19 cellular contexts compared by ENCODE assay signal in genomic region chr5:93611510-93611899, GRCh38. TPM values are rescaled to one million over a fixed set of nuclear protein-coding genes. Genes with fewer than 3 reads are reported as not detected.
DNase-seq lines count a peak whose midpoint lies in the region; FAIRE-seq and TF ChIP-seq lines count a peak whose summit lies in the region.
"Had no signal": no experiment of that assay in that cellular context is flagged by ENCODE, and none has a peak within 500 bp of the region (broad histone marks: within the 10 kb centered on the region; RNA-seq: fewer than 3 reads in every experiment).

No MANE protein-coding gene starts in this region.

- DNase-seq in Caco-2 (no peak), H1 (ENCODE audit: low read depth in 1 of 2, low spot score in 2 of 2) (no peak), prostate gland (ENCODE audit: low spot score) (no peak), GM19240 (ENCODE audit: insufficient read length, low spot score) (no peak), urothelium cell line (ENCODE audit: low spot score) (no peak)
- DNase-seq in activated T-cell treated with anti-CD3 and anti-CD28 coated beads, Interleukin-2, amount 50 U/mL, for 1 hour, result no peak
- DNase-seq: activated naive CD4-positive, alpha-beta T cell treated with Interleukin-2 at 50 U/mL for 16 hours; foreskin melanocyte; left colon; NCI-H2227 treated with DMSO at 0.1 percent for 48 hours; stimulated activated CD4-positive, alpha-beta T cell treated with anti-CD3 and anti-CD28 coated beads, Interleukin-4, amount 100 ng/mL, for 4 hours; uterus had no signal

- H3K4me3 ChIP-seq in Caco-2 (ENCODE audit: low read depth, low read length), result no peak overlapping the region
- no peak overlapping the region for H3K4me3 ChIP-seq in OCI-LY1 (ENCODE audit: low read depth, low read length, poor library complexity, severe bottlenecking)
- H3K4me3 ChIP-seq in H1 (ENCODE audit: extremely low read depth in 1 of 4, insufficient read depth in 2 of 4, low read depth in 3 of 4, low read length in 4 of 4), result peak overlapping the region in 1 of 4 experiments; percentile 47; a peak in 2 of 8 replicates
- H3K4me3 ChIP-seq in neural cell (ENCODE audit: low read length), result no peak overlapping the region
- H3K4me3 ChIP-seq in prostate gland, result no peak overlapping the region
- H3K4me3 ChIP-seq: uterus had no signal

- H3K27ac ChIP-seq in OCI-LY1 (ENCODE audit: low read depth, low read length, poor library complexity, severe bottlenecking) (no peak overlapping the region), H1 (ENCODE audit: low read depth, low read length) (no peak overlapping the region), neural cell (ENCODE audit: low read length) (no peak overlapping the region), prostate gland (no peak overlapping the region)
- H3K27ac ChIP-seq: ascending aorta, parathyroid adenoma, RWPE1, uterus had no signal

- H3F3A ChIP-seq in OCI-LY1 (ENCODE audit: insufficient read depth, low read length) (no peaks in the 10 kb centered on the region), neural cell (ENCODE audit: insufficient read depth, low read length, poor library complexity, severe bottlenecking) (no peaks in the 10 kb centered on the region)

- no TSS peak for BruUV-seq in Caco-2 (replicated peaks; lab: Mats Ljungman, UMichigan)

- H3K4me1 ChIP-seq in Caco-2 (no peaks in the 10 kb centered on the region), OCI-LY1 (ENCODE audit: insufficient read depth, low read length, severe bottlenecking) (no peaks in the 10 kb centered on the region), H1 (replicated peaks in 1 of 4; ENCODE audit: control insufficient read depth in 3 of 4, insufficient read depth in 4 of 4, low read length in 3 of 4) (peaks cover 5 to 13% (median 10%) of the 10 kb centered on the region in 4 experiments; a peak in 6 of 7 replicates), prostate gland (replicated peaks) (no peaks in the 10 kb centered on the region)
- H3K4me1 ChIP-seq: parathyroid adenoma had no signal

- H3K18ac ChIP-seq in H1 (ENCODE audit: extremely low read depth, low read length), result no peak overlapping the region

- no peak overlapping the region for H3K9ac ChIP-seq in OCI-LY1 (ENCODE audit: low read length)
- H3K9ac ChIP-seq in H1 (replicated peaks in 1 of 4; ENCODE audit: extremely low read depth in 1 of 4, low read depth in 3 of 4, low read length in 3 of 4), result no peak overlapping the region
- H3K9ac ChIP-seq in neural cell (ENCODE audit: low read length), result no peak overlapping the region
- H3K9ac ChIP-seq: parathyroid adenoma had no signal

- H2BK15ac ChIP-seq in H1 (ENCODE audit: low read length), result no peak overlapping the region

- peak overlapping the region; percentile 58 for H3K4me3 Mint-ChIP-seq in Caco-2 (ENCODE audit: unreplicated experiment)

- peaks cover 8% of the 10 kb centered on the region for H3K4me1 Mint-ChIP-seq in Caco-2 (ENCODE audit: low read depth, unreplicated experiment)

- WGBS in H1 (ENCODE audit: extremely low coverage in 1 of 2, insufficient coverage in 1 of 2, insufficient read length in 1 of 2, insufficient replicate concordance in 2 of 2, low coverage in 1 of 2, low lambda C conversion rate in 2 of 2, missing lambda C conversion rate in 1 of 2), 2 experiments, result 6% methylated on average over 7 of the region's 7 CpGs; no CpG with 5 or more reads in 1 of the 2 experiments
- 13% methylated on average over 7 of the region's 7 CpGs for WGBS in prostate gland

- H2BK12ac ChIP-seq in H1 (ENCODE audit: low read depth, low read length), result no peak overlapping the region

- 0 out of 2 replicates have a peak overlapping the region, but pooled peaks have one; percentile 43 for H3K4me2 ChIP-seq in OCI-LY1 (ENCODE audit: low read length)
- H3K4me2 ChIP-seq in H1 (ENCODE audit: insufficient read depth in 1 of 2, low read depth in 2 of 2, low read length in 2 of 2), result peak overlapping the region; percentile 63 to 66
- H3K4me2 ChIP-seq in neural cell (ENCODE audit: low read length), result no peak overlapping the region

- no peak overlapping the region for H3K4ac ChIP-seq in H1 (replicated peaks; ENCODE audit: insufficient read length, low read depth, low read length)

- no peak overlapping the region for H2BK5ac ChIP-seq in H1 (ENCODE audit: low read depth, low read length)

- H2BK20ac ChIP-seq in H1 (ENCODE audit: low read length), result no peak overlapping the region

- no peak overlapping the region for H4K5ac ChIP-seq in H1 (ENCODE audit: insufficient read length, low read depth, low read length)

- H3K23me2 ChIP-seq in H1 (ENCODE audit: low read depth, low read length), result no peaks in the 10 kb centered on the region

- H4K20me1 ChIP-seq in OCI-LY1 (ENCODE audit: insufficient read depth, low read length), result no peaks in the 10 kb centered on the region
- peaks cover 10 to 12% of the 10 kb centered on the region in 2 experiments for H4K20me1 ChIP-seq in H1 (replicated peaks in 1 of 2; ENCODE audit: control insufficient read depth in 1 of 2, insufficient read depth in 2 of 2, low read length in 2 of 2)
- H4K20me1 ChIP-seq in neural cell (ENCODE audit: insufficient read depth), result no peaks in the 10 kb centered on the region

- H4K8ac ChIP-seq in H1 (ENCODE audit: extremely low read depth, insufficient read depth, low read length), result no peak overlapping the region

- no peak for TF ChIP-seq EP300 in H1 (IDR thresholded peaks at IDR 0.05; ENCODE audit: borderline replicate concordance in 1 of 2, low read depth in 2 of 2, low read length in 2 of 2)
- TF ChIP-seq EP300 in neural cell (conservative IDR thresholded peaks at IDR 0.05; ENCODE audit: poor library complexity, severe bottlenecking), result no peak

- no peak overlapping the region for H3K27ac Mint-ChIP-seq in Caco-2 (ENCODE audit: unreplicated experiment)

- TF ChIP-seq POLR2A in H1 (IDR thresholded peaks at IDR 0.05; ENCODE audit: control extremely low read depth in 1 of 2, low read depth in 2 of 2, low read length in 2 of 2) (no peak), prostate gland (IDR thresholded peaks at IDR 0.05) (no peak)

- FAIRE-seq in H1 (lab: Jason Lieb, UNC) (no peak), urothelium cell line (lab: Jason Lieb, UNC) (no peak)
- FAIRE-seq: colon, endothelial cell of umbilical vein had no signal

- no peaks in the 10 kb centered on the region for H3K36me3 Mint-ChIP-seq in Caco-2 (ENCODE audit: insufficient read depth, unreplicated experiment)

- no peaks in the 10 kb centered on the region for H3K36me3 ChIP-seq in Caco-2 (ENCODE audit: control insufficient read depth, insufficient read depth, low read length)
- H3K36me3 ChIP-seq in OCI-LY1 (ENCODE audit: insufficient read depth, low read length), result no peaks in the 10 kb centered on the region
- H3K36me3 ChIP-seq in H1 (ENCODE audit: control insufficient read depth in 2 of 4, insufficient read depth in 4 of 4, low read length in 3 of 4), result no peaks in the 10 kb centered on the region
- H3K36me3 ChIP-seq in neural cell (ENCODE audit: insufficient read depth, low read length), result no peaks in the 10 kb centered on the region
- no peaks in the 10 kb centered on the region for H3K36me3 ChIP-seq in prostate gland
- H3K36me3 ChIP-seq: ascending aorta, uterus had no signal

- H3K79me2 ChIP-seq in OCI-LY1 (ENCODE audit: insufficient read depth, low read length), result no peaks in the 10 kb centered on the region
- no peaks in the 10 kb centered on the region for H3K79me2 ChIP-seq in H1 (ENCODE audit: control insufficient read depth in 1 of 2, insufficient read depth in 2 of 2, low read length in 2 of 2)
- no peaks in the 10 kb centered on the region for H3K79me2 ChIP-seq in neural cell (replicated peaks; ENCODE audit: insufficient read depth, low read length)
- H3K79me2 ChIP-seq: parathyroid adenoma had no signal

- no peak for TF ChIP-seq RAD21 in H1 (IDR thresholded peaks at IDR 0.05 in 1 of 2, conservative IDR thresholded peaks at IDR 0.05 in 1 of 2; ENCODE audit: low read depth in 2 of 2, low read length in 2 of 2)
- TF ChIP-seq RAD21 in neural cell (conservative IDR thresholded peaks at IDR 0.05), result no peak

- H3K23ac ChIP-seq in H1 (ENCODE audit: insufficient read length), result no peak overlapping the region

- H4K91ac ChIP-seq in H1 (replicated peaks; ENCODE audit: insufficient read length, low read length), result no peak overlapping the region

- no peak overlapping the region for H2BK120ac ChIP-seq in H1 (replicated peaks; ENCODE audit: low read depth, low read length)

- POLR2A ChIA-PET in Caco-2 (lab: Charles Lee), result no interaction called here
- POLR2A ChIA-PET in H1 (lab: Charles Lee; ENCODE audit: partially characterized antibody), result interaction anchor here (0.5 to 2.1 kb wide), 6 partner anchors 9 to 40 kb away, joined by 3 to 9 read pairs (median 4); no protein-coding TSS in a partner anchor

- H2AFZ ChIP-seq in OCI-LY1 (ENCODE audit: low read length) (no peak overlapping the region), H1 (ENCODE audit: low read length) (no peak overlapping the region), neural cell (ENCODE audit: low read depth, low read length) (no peak overlapping the region)
- H2AFZ ChIP-seq: parathyroid adenoma had no signal

- H3K27me3 ChIP-seq in Caco-2 (replicated peaks; ENCODE audit: control insufficient read depth, insufficient read depth, low read length) (peaks cover 3% of the 10 kb centered on the region; the same call in 1 of the 2 replicates), OCI-LY1 (ENCODE audit: insufficient read depth, low read length) (no peaks in the 10 kb centered on the region), H1 (replicated peaks in 1 of 4; ENCODE audit: control insufficient read depth in 3 of 4, extremely low read depth in 1 of 4, insufficient read depth in 3 of 4, low read length in 3 of 4) (peaks cover 65 to 98% (median 85%) of the 10 kb centered on the region in 4 experiments), neural cell (ENCODE audit: insufficient read depth, low read depth, low read length) (peaks cover 99% of the 10 kb centered on the region), prostate gland (replicated peaks; ENCODE audit: insufficient read depth) (peaks cover 8% of the 10 kb centered on the region)

- CTCF ChIA-PET in Caco-2 (lab: Charles Lee) (interaction anchor here (1.6 kb wide), 1 partner anchor 190 kb away, joined by 11 read pairs; no protein-coding TSS in a partner anchor), H1 (lab: Charles Lee; ENCODE audit: partially characterized antibody) (interaction anchor here (0.9 to 2.6 kb wide), 10 partner anchors 8 to 172 kb away, joined by 3 to 16 read pairs (median 4); no protein-coding TSS in a partner anchor)

- H3K9me3 ChIP-seq in Caco-2 (no peaks in the 10 kb centered on the region), OCI-LY1 (ENCODE audit: low read length) (no peaks in the 10 kb centered on the region), H1 (ENCODE audit: insufficient read depth in 2 of 2, low read depth in 1 of 2, low read length in 1 of 2) (no peaks in the 10 kb centered on the region), neural cell (ENCODE audit: low read length) (no peaks in the 10 kb centered on the region), prostate gland (no peaks in the 10 kb centered on the region)
- H3K9me3 ChIP-seq: ascending aorta, uterus had no signal

- no peaks in the 10 kb centered on the region for H3K9me3 Mint-ChIP-seq in Caco-2 (ENCODE audit: unreplicated experiment)

- no peak overlapping the region for H3K56ac ChIP-seq in H1 (replicated peaks; ENCODE audit: insufficient read length, low read depth, low read length)

- peaks cover 28% of the 10 kb centered on the region for H3K27me3 Mint-ChIP-seq in Caco-2 (ENCODE audit: insufficient read depth, unreplicated experiment)

- intact Hi-C loops in Caco-2 (cut with micrococcal nuclease; ENCODE audit: unreplicated experiment), result loop anchor here (5.0 kb wide), 1 partner anchor 176 kb away; no protein-coding TSS in a partner anchor
- intact Hi-C loops in prostate gland (cut with DNase I), result loop anchor here (10.0 kb wide), 1 partner anchor 193 kb away; no protein-coding TSS in a partner anchor

- H3K9me2 ChIP-seq in OCI-LY1 (ENCODE audit: low read depth, low read length), result no peaks in the 10 kb centered on the region
- H3K9me2 ChIP-seq in neural cell (ENCODE audit: insufficient read depth, low read length), result no peaks in the 10 kb centered on the region

- no peak overlapping the region for H3K14ac ChIP-seq in H1 (ENCODE audit: insufficient read length)

- no peaks in the 10 kb centered on the region for H3K79me1 ChIP-seq in H1 (ENCODE audit: low read depth, low read length)

- no peak overlapping the region for H2AK5ac ChIP-seq in H1 (ENCODE audit: low read depth, low read length)

- TF ChIP-seq CTCF in Caco-2 (IDR thresholded peaks at IDR 0.05; ENCODE audit: insufficient read depth in 1 of 2, low read depth in 1 of 2, low read length in 1 of 2, severe bottlenecking in 1 of 2, unreplicated experiment in 1 of 2) (no peak), OCI-LY1 (IDR thresholded peaks at IDR 0.05; ENCODE audit: low read length) (no peak), H1 (IDR thresholded peaks at IDR 0.05; ENCODE audit: control extremely low read depth in 1 of 3, insufficient read depth in 1 of 3, low read depth in 1 of 3, low read length in 3 of 3) (no peak), neural cell (IDR thresholded peaks at IDR 0.05; ENCODE audit: poor library complexity, severe bottlenecking) (no peak), prostate gland (IDR thresholded peaks at IDR 0.05) (no peak)

RNA-seq across cellular contexts. Expression of gene NR2F1, which starts 28.5 kb away (rescaled TPM):
- total RNA-seq in Caco-2 (2022), result 0.70 and 1.2 TPM in 2 replicates
- total RNA-seq in H1 (2021; fragmentation: NEBNext Ultra II Directional; extraction: Animal tissue kit (Norgen Biotek cat#: 25700)), result not detected in 2 replicates
- 0.17 TPM in 1 of 2 replicates, not detected in the other for polyA plus RNA-seq in H1 (2011; rRNA removed)
- polyA plus RNA-seq in H1 (2011; cell fraction: cytosol; rRNA removed), result 0.27 TPM
- polyA plus RNA-seq in H1 (2011; cell fraction: nucleus; rRNA removed), result 0.20 TPM
- polyA plus RNA-seq in H1 (2012, experiment 1 of 2), result 0.17 to 0.59 TPM (median 0.49 TPM) in 4 replicates
- not detected for polyA plus RNA-seq in H1 (2012, experiment 2 of 2)
- 0.02 TPM for polyA plus RNA-seq in H1 (2013, experiment 1 of 2)
- not detected for polyA plus RNA-seq in H1 (2013, experiment 2 of 2)
- 0.13 TPM in 1 of 2 replicates, not detected in the other for polyA minus RNA-seq in H1 (2011; rRNA and poly(A)+ RNA removed)
- polyA minus RNA-seq in H1 (2011; cell fraction: cytosol; rRNA and poly(A)+ RNA removed), result 2.1 TPM
- 0.90 TPM for polyA minus RNA-seq in H1 (2011; cell fraction: nucleus; rRNA and poly(A)+ RNA removed)
- polyA plus RNA-seq in neural cell, result 2.1 and 2.3 TPM in 2 replicates
- polyA minus RNA-seq in neural cell, result 1.7 and 1.9 TPM in 2 replicates
- 10 to 100 TPM; 14.9 to 49.3 TPM for total RNA-seq in prostate gland

RNA-seq across cellular contexts. Expression of gene NR2F1-AS1, which starts 30.5 kb away (rescaled TPM):
- total RNA-seq in Caco-2 (2022) (0.32 TPM in 1 of 2 replicates, not detected in the other), prostate gland (10 to 100 TPM; 11.9 to 12.4 TPM)
- 1.6 and 2.1 TPM in 2 replicates for total RNA-seq in H1 (2021; fragmentation: NEBNext Ultra II Directional; extraction: Animal tissue kit (Norgen Biotek cat#: 25700))
- polyA plus RNA-seq in H1 (2011; rRNA removed) (1.1 and 5.6 TPM in 2 replicates), neural cell (0.24 and 0.42 TPM in 2 replicates)
- 2.2 TPM for polyA plus RNA-seq in H1 (2011; cell fraction: cytosol; rRNA removed)
- 0.88 TPM for polyA plus RNA-seq in H1 (2011; cell fraction: nucleus; rRNA removed)
- polyA plus RNA-seq in H1 (2012, experiment 1 of 2), result 1.8 to 4.0 TPM (median 2.9 TPM) in 4 replicates
- polyA plus RNA-seq in H1 (2012, experiment 2 of 2), result 1.4 TPM
- polyA plus RNA-seq in H1 (2013, experiment 1 of 2), result 4.1 TPM
- polyA plus RNA-seq in H1 (2013, experiment 2 of 2), result 3.5 TPM
- polyA minus RNA-seq in H1 (2011; rRNA and poly(A)+ RNA removed), result 0.69 and 1.7 TPM in 2 replicates
- polyA minus RNA-seq in H1 (2011; cell fraction: cytosol; rRNA and poly(A)+ RNA removed), result not detected
- polyA minus RNA-seq in H1 (2011; cell fraction: nucleus; rRNA and poly(A)+ RNA removed), result 3.4 TPM
- 0.97 and 2.0 TPM in 2 replicates for polyA minus RNA-seq in neural cell
